17 cellular contexts compared by ENCODE assay signal in genomic region chrX:104742345-104742744, GRCh38.
A peak's percentile ranks its signal among the peaks of the same experiment; 100 is the strongest.
DNase-seq lines count a peak whose midpoint lies in the region; ATAC-seq, FAIRE-seq and TF ChIP-seq lines count a peak whose summit lies in the region.
"Had no signal": no experiment of that assay in that cellular context is flagged by ENCODE, and none has a peak within 500 bp of the region (broad histone marks: within the 10 kb centered on the region; RNA-seq: fewer than 3 reads in every experiment).

No MANE protein-coding gene starts in this region.

- intact Hi-C loops in MCF 10A (cut with micrococcal nuclease), result no loop called here
- intact Hi-C loops in breast epithelium (cut with DNase I; ENCODE audit: low total_unique reads), result no loop called here
- intact Hi-C loops in mammary epithelial cell (cut with micrococcal nuclease), result no loop called here
- intact Hi-C loops in HepG2 (cut with micrococcal nuclease; ENCODE audit: unreplicated experiment), result no loop called here

- TF ChIP-seq RAD21 in HepG2 (CRISPR knock-in tag; IDR thresholded peaks at IDR 0.05), result no peak

- POLR2A ChIA-PET in MCF 10A (lab: Yijun Ruan, JAX), result no interaction called here
- POLR2A ChIA-PET in HepG2 (lab: Yijun Ruan, JAX), result no interaction called here

- H3K4me3 Mint-ChIP-seq in MCF 10A (ENCODE audit: unreplicated experiment), result no peak overlapping the region
- H3K4me3 Mint-ChIP-seq: CD14-positive monocyte, GM23338 had no signal

- H3K27ac ChIP-seq in breast epithelium (no peak overlapping the region), mammary epithelial cell (ENCODE audit: insufficient read depth, low read depth, low read length) (no peak overlapping the region), HepG2 (ENCODE audit: extremely low read length, insufficient read depth, low read length) (no peak overlapping the region), WERI-Rb-1 (no peak overlapping the region)

- H3K4me2 ChIP-seq in mammary epithelial cell (ENCODE audit: insufficient read depth, low read depth, low read length) (no peak overlapping the region), HepG2 (ENCODE audit: low read depth, low read length) (no peak overlapping the region)
- H3K4me2 ChIP-seq: GM23338 had no signal

- H3K9ac ChIP-seq in mammary epithelial cell (ENCODE audit: insufficient read depth, low read length) (no peak overlapping the region), HepG2 (ENCODE audit: insufficient read depth, low read depth, low read length) (no peak overlapping the region)

- no peak for ATAC-seq in HepG2
- ATAC-seq in HG02623 (IDR thresholded peaks at IDR 0.05; ENCODE audit: unreplicated experiment), result no peak
- ATAC-seq: GM23338 had no signal

- peak; percentile 4 for DNase-seq in MCF 10A (ENCODE audit: unreplicated experiment)
- no peak for DNase-seq in breast epithelium (ENCODE audit: low spot score in 2 of 2)
- DNase-seq in mammary epithelial cell, result peak; percentile 4
- DNase-seq in HepG2 (ENCODE audit: low spot score), result no peak
- DNase-seq in occipital lobe (lab: John Stamatoyannopoulos, UW), result no peak
- no peak for DNase-seq in NCI-H2081 treated with DMSO at 0.1 percent for 48 hours (lab: John Stamatoyannopoulos, UW)
- no peak for DNase-seq in WERI-Rb-1
- DNase-seq: 8988T, GF-D8, KBM-7, NCI-H1417, NCI-H187, NCI-H226, NCI-H524 treated with DMSO at 0.1 percent for 48 hours had no signal

- no peak for FAIRE-seq in HepG2 (lab: Jason Lieb, UNC)

- H2AFZ ChIP-seq in mammary epithelial cell (ENCODE audit: low read depth, low read length), result no peak overlapping the region
- H2AFZ ChIP-seq in HepG2 (ENCODE audit: low read length), result no peak overlapping the region
- H2AFZ ChIP-seq: GM23338 had no signal

- H3K27ac Mint-ChIP-seq in MCF 10A (ENCODE audit: low read depth, unreplicated experiment), result no peak overlapping the region
- H3K27ac Mint-ChIP-seq: CD14-positive monocyte, GM23338 had no signal

- no peaks in the 10 kb centered on the region for H3K36me3 ChIP-seq in breast epithelium
- no peaks in the 10 kb centered on the region for H3K36me3 ChIP-seq in mammary epithelial cell (ENCODE audit: insufficient read depth, low read length)
- H3K36me3 ChIP-seq in HepG2 (replicated peaks in 1 of 2; ENCODE audit: control insufficient read depth in 1 of 2, insufficient read depth in 2 of 2, low read length in 2 of 2), result no peaks in the 10 kb centered on the region
- no peaks in the 10 kb centered on the region for H3K36me3 ChIP-seq in WERI-Rb-1

- H3K4me1 ChIP-seq in breast epithelium (no peaks in the 10 kb centered on the region), mammary epithelial cell (ENCODE audit: insufficient read depth, low read length) (no peaks in the 10 kb centered on the region), HepG2 (ENCODE audit: insufficient read depth, low read length) (no peaks in the 10 kb centered on the region)

- H3K9me3 Mint-ChIP-seq in MCF 10A (ENCODE audit: unreplicated experiment), result no peaks in the 10 kb centered on the region
- H3K9me3 Mint-ChIP-seq: CD14-positive monocyte, GM23338 had no signal

- H3K4me3 ChIP-seq in breast epithelium (no peak overlapping the region), mammary epithelial cell (replicated peaks in 1 of 3; ENCODE audit: insufficient read depth in 1 of 3, low read depth in 2 of 3, low read length in 3 of 3) (no peak overlapping the region), HepG2 (replicated peaks in 1 of 3; ENCODE audit: insufficient read depth in 1 of 3, low read depth in 2 of 3, low read length in 3 of 3) (no peak overlapping the region), WERI-Rb-1 (ENCODE audit: low read depth, low read length) (no peak overlapping the region)
- H3K4me3 ChIP-seq: GM23338 had no signal

- in situ Hi-C loops in mammary epithelial cell (cut with MboI; ENCODE audit: low sequenced_read_pairs in 2 of 2) (no loop called here), HepG2 (cut with HindIII; ENCODE audit: extremely low pct_ligation_motif_present, low pct_unique_long_range_greater_than_20kb) (no loop called here)

- H3K79me2 ChIP-seq in mammary epithelial cell (ENCODE audit: insufficient read depth, low read length), result no peaks in the 10 kb centered on the region
- no peaks in the 10 kb centered on the region for H3K79me2 ChIP-seq in HepG2 (ENCODE audit: insufficient read depth, low read length)

- H4K20me1 ChIP-seq in mammary epithelial cell (ENCODE audit: insufficient read depth, low read length) (no peaks in the 10 kb centered on the region), HepG2 (ENCODE audit: insufficient read depth, low read length) (no peaks in the 10 kb centered on the region)

- H3K36me3 Mint-ChIP-seq in MCF 10A (ENCODE audit: insufficient read depth, unreplicated experiment), result no peaks in the 10 kb centered on the region
- H3K36me3 Mint-ChIP-seq: CD14-positive monocyte had no signal

- H3K27me3 ChIP-seq in breast epithelium, result peaks cover 0 to 63% of the 10 kb centered on the region in 2 donors
- peaks cover 1% of the 10 kb centered on the region for H3K27me3 ChIP-seq in mammary epithelial cell (ENCODE audit: insufficient read depth, low read length)
- no peaks in the 10 kb centered on the region for H3K27me3 ChIP-seq in HepG2 (ENCODE audit: control insufficient read depth in 1 of 2, insufficient read depth in 2 of 2, low read length in 2 of 2)
- H3K27me3 ChIP-seq in WERI-Rb-1 (ENCODE audit: insufficient read depth, low read depth, severe bottlenecking), result peaks cover 3% of the 10 kb centered on the region

- dilution Hi-C loops in mammary epithelial cell (cut with HindIII; ENCODE audit: low sequenced_read_pairs), result no loop called here

- peaks cover 60% of the 10 kb centered on the region for H3K27me3 Mint-ChIP-seq in MCF 10A (ENCODE audit: insufficient read depth, unreplicated experiment)

- BruUV-seq in MCF 10A (replicated peaks; lab: Mats Ljungman, UMichigan), result no TSS peak
- no TSS peak for BruUV-seq in mammary epithelial cell (replicated peaks; lab: Mats Ljungman, UMichigan)
- no TSS peak for BruUV-seq in HepG2 (replicated peaks; lab: Mats Ljungman, UMichigan)

- CTCF ChIA-PET in MCF 10A (lab: Yijun Ruan, JAX), result interaction anchor here (0.8 kb wide), 1 partner anchor 449 kb away, joined by 3 read pairs; no protein-coding TSS in a partner anchor
- CTCF ChIA-PET in mammary epithelial cell (lab: Charles Lee; ENCODE audit: low non-redundant PET), result no interaction called here
- CTCF ChIA-PET in HepG2 (lab: Yijun Ruan, JAX; ENCODE audit: low intra/inter-chr PET ratio, low total read pairs), result no interaction called here

- TF ChIP-seq EP300 in HepG2 (IDR thresholded peaks at IDR 0.05; ENCODE audit: low read depth in 2 of 2, low read length in 2 of 2) (no peak), HepG2 (CRISPR knock-in tag; IDR thresholded peaks at IDR 0.05; ENCODE audit: borderline replicate concordance) (no peak)

- no peaks in the 10 kb centered on the region for H3K4me1 Mint-ChIP-seq in MCF 10A (ENCODE audit: insufficient read depth, unreplicated experiment)
- H3K4me1 Mint-ChIP-seq: CD14-positive monocyte had no signal

- TF ChIP-seq POLR2A in breast epithelium (IDR thresholded peaks at IDR 0.05) (no peak), HepG2 (IDR thresholded peaks at IDR 0.05; ENCODE audit: insufficient read depth in 1 of 2, low read depth in 2 of 2, low read length in 2 of 2) (no peak)

- H3K9me3 ChIP-seq in breast epithelium (no peaks in the 10 kb centered on the region), mammary epithelial cell (replicated peaks; ENCODE audit: insufficient read depth, low read length) (no peaks in the 10 kb centered on the region), HepG2 (ENCODE audit: low read length) (no peaks in the 10 kb centered on the region), WERI-Rb-1 (ENCODE audit: severe bottlenecking) (no peaks in the 10 kb centered on the region)

- TF ChIP-seq CTCF in MCF 10A (IDR thresholded peaks at IDR 0.05; ENCODE audit: unreplicated experiment), result no peak
- TF ChIP-seq CTCF in breast epithelium (IDR thresholded peaks at IDR 0.05), result no peak
- TF ChIP-seq CTCF in mammary epithelial cell (conservative IDR thresholded peaks at IDR 0.05 in 1 of 2, IDR thresholded peaks at IDR 0.05 in 1 of 2; ENCODE audit: extremely low read depth in 1 of 2, insufficient read depth in 1 of 2, low read depth in 1 of 2, low read length in 2 of 2), result no peak
- TF ChIP-seq CTCF in HepG2 (CRISPR knock-in tag; IDR thresholded peaks at IDR 0.05), result no peak
- no peak for TF ChIP-seq CTCF in WERI-Rb-1 (IDR thresholded peaks at IDR 0.05; ENCODE audit: low read depth, low read length)

TF ChIP-seq in HepG2, 621 proteins besides CTCF, POLR2A, EP300 and RAD21:
- TF ChIP-seq ATF7-NPFF (CRISPR knock-in tag; IDR thresholded peaks at IDR 0.05; ENCODE audit: low read depth), result no peak
- TF ChIP-seq ZNF589 (CRISPR knock-in tag; conservative IDR thresholded peaks at IDR 0.05), result no peak
- TF ChIP-seq ZKSCAN1 (IDR thresholded peaks at IDR 0.05; ENCODE audit: low read length), result peak; percentile 43; the same call in 1 of the 2 replicates

Comparison
In these comparisons a context has a peak if more than half of its experiments do, and no peak if none do; other contexts are left out.
1. DNase-seq: peak in MCF 10A (single experiment) and mammary epithelial cell (single experiment); none in breast epithelium (0 of 2), HepG2 (single experiment), occipital lobe (single experiment), NCI-H2081 treated with DMSO at 0.1 percent for 48 hours (single experiment) and WERI-Rb-1 (single experiment).